8 cellular contexts compared by ENCODE assay signal in the genomic region with DNA sequence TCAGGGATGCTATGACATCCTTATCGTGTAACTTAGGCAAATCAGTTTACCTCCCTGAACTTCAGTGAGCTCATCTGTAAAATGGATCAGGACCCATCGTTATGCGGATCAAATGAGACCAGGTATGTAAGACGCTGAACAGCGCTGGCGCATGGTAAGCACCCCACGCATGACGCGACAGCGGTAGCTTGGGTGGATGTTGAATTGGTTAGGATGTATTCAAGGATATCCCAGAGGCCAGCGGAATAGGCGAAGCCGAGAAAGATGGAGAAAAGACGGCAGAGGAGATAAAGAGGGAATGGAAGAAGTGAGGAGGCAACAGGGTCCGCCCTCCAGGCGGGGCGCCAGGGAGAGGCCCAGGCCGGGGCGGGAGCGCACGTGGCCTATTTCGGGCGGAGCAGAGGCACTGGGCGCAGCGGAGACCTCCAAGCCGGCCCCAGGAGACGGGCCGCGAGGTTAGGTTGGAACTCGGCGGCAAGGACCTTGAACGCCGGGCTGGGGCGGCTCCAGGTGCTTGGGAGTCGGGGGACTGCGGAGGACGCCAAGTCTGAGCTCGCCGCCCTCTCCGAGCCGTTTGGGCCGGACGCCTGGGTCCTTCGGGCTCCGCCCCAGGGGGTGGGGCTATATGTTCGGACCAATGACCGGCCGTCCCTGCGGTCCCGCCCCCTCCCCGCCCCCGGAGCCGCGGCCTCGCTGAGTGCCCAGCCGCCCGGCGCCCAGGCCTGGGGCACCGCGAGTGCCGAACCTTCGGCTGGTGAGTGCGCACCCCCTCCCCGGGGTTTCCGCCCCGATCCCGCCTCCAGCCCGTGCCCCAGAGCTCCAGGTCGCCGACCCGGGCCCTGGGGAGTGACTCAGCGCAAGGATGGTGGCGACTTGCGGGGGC. TPM values are rescaled to one million over a fixed set of nuclear protein-coding genes. Genes with fewer than 3 reads are reported as not detected.
DNase-seq lines count a peak whose midpoint lies in the region; ATAC-seq, FAIRE-seq and TF ChIP-seq lines count a peak whose summit lies in the region.

TSS of gene ZNF771 (plus strand) at position 696 of the 883 bp plus-strand sequence. CDS start 448 bp downstream, outside the sequence.

- H3K4me3 Mint-ChIP-seq in activated naive CD8-positive, alpha-beta T cell: peak within 1 kb of the TSS; percentile 99

- peak; percentile 97 for DNase-seq in GM03348 (ENCODE audit: low spot score)
- peak; percentile 98 for DNase-seq in H7
- DNase-seq in MM.1S: peak; percentile 94
- peak; percentile 86 to 97 (median 94) for DNase-seq in head of caudate nucleus
- peak; percentile 92 to 98 (median 96) for DNase-seq in pancreas

- peaks cover 21% of the 10 kb centered on the region for H3K79me2 ChIP-seq in MM.1S (ENCODE audit: low read length)

- peak within 1 kb of the TSS; percentile 74 for H3K9ac ChIP-seq in MM.1S (ENCODE audit: low read length)

- H3K4me1 ChIP-seq in MM.1S (ENCODE audit: low read length) (peaks cover 16% of the 10 kb centered on the region), pancreas (peaks cover 0 to 12% (median 5%) of the 10 kb centered on the region in 3 donors), thymus (ENCODE audit: control insufficient read depth, insufficient read depth, low read length) (peaks cover 9% of the 10 kb centered on the region)

- intact Hi-C loops in head of caudate nucleus (cut with DNase I): loop anchor here (5.0 kb wide), 1 partner anchor 50 kb away; the partner anchor contains the start of gene CD2BP2
- intact Hi-C loops in pancreas (cut with DNase I): no loop called here

- ATAC-seq in SK-N-SH treated with all-trans-retinoic acid at 6 μM for 48 hours (peak; percentile 91), pancreas (peak; percentile 94 to 96 (median 95))

- H3K4me2 ChIP-seq in MM.1S (ENCODE audit: low read depth, low read length): peak within 1 kb of the TSS; percentile 87

- H3K27me3 ChIP-seq in H7 (ENCODE audit: control insufficient read depth, insufficient read depth, low read length) (no peaks in the 10 kb centered on the region; the same call in 1 of the 2 replicates), MM.1S (replicated peaks; ENCODE audit: insufficient read depth, low read length) (no peaks in the 10 kb centered on the region), pancreas (no peaks in the 10 kb centered on the region), thymus (ENCODE audit: control insufficient read depth, insufficient read depth) (no peaks in the 10 kb centered on the region)

- peaks cover 10% of the 10 kb centered on the region for H3K36me3 ChIP-seq in H7 (replicated peaks; ENCODE audit: control insufficient read depth, insufficient read depth, low read length)
- H3K36me3 ChIP-seq in MM.1S (replicated peaks; ENCODE audit: insufficient read depth, low read length): no peaks in the 10 kb centered on the region
- no peaks in the 10 kb centered on the region for H3K36me3 ChIP-seq in pancreas
- peaks cover 3% of the 10 kb centered on the region for H3K36me3 ChIP-seq in thymus (ENCODE audit: control insufficient read depth, insufficient read depth)

- H3K9me3 Mint-ChIP-seq in activated naive CD8-positive, alpha-beta T cell (ENCODE audit: low read depth): no peaks in the 10 kb centered on the region

- peaks cover 30% of the 10 kb centered on the region for H3K4me1 Mint-ChIP-seq in activated naive CD8-positive, alpha-beta T cell (ENCODE audit: low read depth)

- 1% methylated on average over 56 to 74 of the region's 74 CpGs for WGBS in pancreas, 2 donors
- 2% methylated on average over 74 of the region's 74 CpGs for WGBS in thymus

- H3K27ac ChIP-seq in MM.1S (ENCODE audit: low read length) (peak within 1 kb of the TSS; percentile 55; the same call in 1 of the 2 replicates), pancreas (peak within 1 kb of the TSS; percentile 54 to 86 (median 79)), thymus (ENCODE audit: low read depth) (peak within 1 kb of the TSS; percentile 87)

- no peaks in the 10 kb centered on the region for H3F3A ChIP-seq in MM.1S (ENCODE audit: insufficient read depth, low read length)

- FAIRE-seq in pancreas (lab: Jason Lieb, UNC): no peak

- H3K4me3 ChIP-seq in H7 (ENCODE audit: insufficient read depth, low read depth, low read length) (peak within 1 kb of the TSS; percentile 82), MM.1S (ENCODE audit: low read length) (peak within 1 kb of the TSS; percentile 77), pancreas (peak within 1 kb of the TSS; percentile 52 to 66 (median 60)), thymus (ENCODE audit: low read length) (peak within 1 kb of the TSS; percentile 76)

- no peaks in the 10 kb centered on the region for H3K27me3 Mint-ChIP-seq in activated naive CD8-positive, alpha-beta T cell

- H3K27ac Mint-ChIP-seq in activated naive CD8-positive, alpha-beta T cell: peak within 1 kb of the TSS; percentile 99

- no peaks in the 10 kb centered on the region for H3K9me2 ChIP-seq in MM.1S (replicated peaks; ENCODE audit: insufficient read depth, low read length)

- H4K20me1 ChIP-seq in MM.1S (ENCODE audit: insufficient read depth, low read length): no peaks in the 10 kb centered on the region

- H3K9me3 ChIP-seq in MM.1S (replicated peaks; ENCODE audit: insufficient read depth, low read length) (no peaks in the 10 kb centered on the region), pancreas (no peaks in the 10 kb centered on the region), thymus (ENCODE audit: control insufficient read depth) (no peaks in the 10 kb centered on the region)

- TF ChIP-seq CTCF in MM.1S (IDR thresholded peaks at IDR 0.05; ENCODE audit: low read length) (no peak), pancreas (IDR thresholded peaks at IDR 0.05) (no peak)

- H2AFZ ChIP-seq in MM.1S (ENCODE audit: low read length): peak within 1 kb of the TSS; percentile 83

- H3K36me3 Mint-ChIP-seq in activated naive CD8-positive, alpha-beta T cell: peaks cover 4% of the 10 kb centered on the region

TF ChIP-seq in SK-N-SH treated with all-trans-retinoic acid at 6 μM for 48 hours, 23 proteins besides CTCF, POLR2A, EP300 and RAD21:
- TF ChIP-seq ESRRG (CRISPR knock-in tag; IDR thresholded peaks at IDR 0.05) (no peak), OSR1 (CRISPR knock-in tag; IDR thresholded peaks at IDR 0.05) (no peak), ZNF565 (CRISPR knock-in tag; conservative IDR thresholded peaks at IDR 0.05; ENCODE audit: low read depth) (no peak)
- TF ChIP-seq, protein P1, sequence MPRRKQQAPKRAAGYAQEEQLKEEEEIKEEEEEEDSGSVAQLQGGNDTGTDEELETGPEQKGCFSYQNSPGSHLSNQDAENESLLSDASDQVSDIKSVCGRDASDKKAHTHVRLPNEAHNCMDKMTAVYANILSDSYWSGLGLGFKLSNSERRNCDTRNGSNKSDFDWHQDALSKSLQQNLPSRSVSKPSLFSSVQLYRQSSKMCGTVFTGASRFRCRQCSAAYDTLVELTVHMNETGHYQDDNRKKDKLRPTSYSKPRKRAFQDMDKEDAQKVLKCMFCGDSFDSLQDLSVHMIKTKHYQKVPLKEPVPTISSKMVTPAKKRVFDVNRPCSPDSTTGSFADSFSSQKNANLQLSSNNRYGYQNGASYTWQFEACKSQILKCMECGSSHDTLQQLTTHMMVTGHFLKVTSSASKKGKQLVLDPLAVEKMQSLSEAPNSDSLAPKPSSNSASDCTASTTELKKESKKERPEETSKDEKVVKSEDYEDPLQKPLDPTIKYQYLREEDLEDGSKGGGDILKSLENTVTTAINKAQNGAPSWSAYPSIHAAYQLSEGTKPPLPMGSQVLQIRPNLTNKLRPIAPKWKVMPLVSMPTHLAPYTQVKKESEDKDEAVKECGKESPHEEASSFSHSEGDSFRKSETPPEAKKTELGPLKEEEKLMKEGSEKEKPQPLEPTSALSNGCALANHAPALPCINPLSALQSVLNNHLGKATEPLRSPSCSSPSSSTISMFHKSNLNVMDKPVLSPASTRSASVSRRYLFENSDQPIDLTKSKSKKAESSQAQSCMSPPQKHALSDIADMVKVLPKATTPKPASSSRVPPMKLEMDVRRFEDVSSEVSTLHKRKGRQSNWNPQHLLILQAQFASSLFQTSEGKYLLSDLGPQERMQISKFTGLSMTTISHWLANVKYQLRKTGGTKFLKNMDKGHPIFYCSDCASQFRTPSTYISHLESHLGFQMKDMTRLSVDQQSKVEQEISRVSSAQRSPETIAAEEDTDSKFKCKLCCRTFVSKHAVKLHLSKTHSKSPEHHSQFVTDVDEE (CRISPR knock-in tag; IDR thresholded peaks at IDR 0.05): 0 out of 2 replicates have a peak, but pooled peaks have one; percentile 45
- TF ChIP-seq, protein P2, sequence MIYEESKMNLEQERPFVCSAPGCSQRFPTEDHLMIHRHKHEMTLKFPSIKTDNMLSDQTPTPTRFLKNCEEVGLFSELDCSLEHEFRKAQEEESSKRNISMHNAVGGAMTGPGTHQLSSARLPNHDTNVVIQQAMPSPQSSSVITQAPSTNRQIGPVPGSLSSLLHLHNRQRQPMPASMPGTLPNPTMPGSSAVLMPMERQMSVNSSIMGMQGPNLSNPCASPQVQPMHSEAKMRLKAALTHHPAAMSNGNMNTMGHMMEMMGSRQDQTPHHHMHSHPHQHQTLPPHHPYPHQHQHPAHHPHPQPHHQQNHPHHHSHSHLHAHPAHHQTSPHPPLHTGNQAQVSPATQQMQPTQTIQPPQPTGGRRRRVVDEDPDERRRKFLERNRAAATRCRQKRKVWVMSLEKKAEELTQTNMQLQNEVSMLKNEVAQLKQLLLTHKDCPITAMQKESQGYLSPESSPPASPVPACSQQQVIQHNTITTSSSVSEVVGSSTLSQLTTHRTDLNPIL (CRISPR knock-in tag; IDR thresholded peaks at IDR 0.05; ENCODE audit: low read depth): no peak

RNA-seq across cellular contexts. Expression of gene ZNF771, which starts in this region (rescaled TPM):
- total RNA-seq in H7 (2014; rRNA removed; shearing (Covaris generic)): 10.6 and 13.5 TPM in 2 replicates
- total RNA-seq in pancreas: 1 to 10 TPM; 1.5 to 5.0 (median 3.1) TPM
- polyA plus RNA-seq in pancreas (1 to 10 TPM; 3.0 to 3.8 TPM), thymus (3.7 TPM)

Comparison
In these comparisons a context has a peak if more than half of its experiments do, and no peak if none do; other contexts are left out.
1. Peak in every context shown above with its lines: DNase-seq, ATAC-seq, H3K4me3 ChIP-seq and H3K27ac ChIP-seq.